In genomic region chr6:79233611-79234149, GRCh38 we compare ENCODE assay signal across 8 cellular contexts. TPM values are rescaled to one million over a fixed set of nuclear protein-coding genes. Genes with fewer than 3 reads are reported as not detected.
DNase-seq lines count a peak whose midpoint lies in the region; ATAC-seq and TF ChIP-seq lines count a peak whose summit lies in the region.

No MANE protein-coding gene starts in this region.

- H3K27ac Mint-ChIP-seq in endothelial cell (ENCODE audit: unreplicated experiment): peak overlapping the region; percentile 94

- peak overlapping the region; percentile 95 for H3K4me3 Mint-ChIP-seq in endothelial cell (ENCODE audit: unreplicated experiment)

- H3K4me1 Mint-ChIP-seq in endothelial cell (ENCODE audit: unreplicated experiment): peaks cover 15% of the 10 kb centered on the region

- peak; percentile 89 for DNase-seq in Caki2 (ENCODE audit: low read depth)
- peak; percentile 76 for DNase-seq in HT-29 (ENCODE audit: low spot score)
- peak; percentile 91 for DNase-seq in NOMO-1 treated with DMSO at 0.1 percent for 48 hours (lab: John Stamatoyannopoulos, UW; ENCODE audit: unreplicated experiment)
- DNase-seq in activated CD8-positive, alpha-beta memory T cell treated with anti-CD3 and anti-CD28 coated beads, Interleukin-2, amount 50 U/mL, for 24 hours (ENCODE audit: extremely low read depth): peak; percentile 39
- DNase-seq in endothelial cell (ENCODE audit: low spot score): peak; percentile 87
- peak; percentile 86 for DNase-seq in midbrain (lab: John Stamatoyannopoulos, UW)
- peak; percentile 66 to 68 for DNase-seq in stimulated activated CD8-positive, alpha-beta memory T cell treated with anti-CD3 and anti-CD28 coated beads, Interleukin-15, amount 100 ng/mL, for 48 hours (ENCODE audit: low read depth in 2 of 2)

- no peaks in the 10 kb centered on the region for H3K36me3 Mint-ChIP-seq in endothelial cell (ENCODE audit: low read depth, unreplicated experiment)

- TF ChIP-seq CTCF in endothelial cell (IDR thresholded peaks at IDR 0.05; ENCODE audit: unreplicated experiment): no peak

- peak; percentile 66 for ATAC-seq in GM21360 (IDR thresholded peaks at IDR 0.05; ENCODE audit: unreplicated experiment)

- H3K27me3 Mint-ChIP-seq in endothelial cell (ENCODE audit: unreplicated experiment): peaks cover 3% of the 10 kb centered on the region

- in situ Hi-C loops in Caki2 (cut with HindIII; ENCODE audit: low pct_unique_long_range_greater_than_20kb, low sequenced_read_pairs): no loop called here

- no peaks in the 10 kb centered on the region for H3K9me3 Mint-ChIP-seq in endothelial cell (ENCODE audit: unreplicated experiment)

RNA-seq across cellular contexts. Expression of gene HMGN3, which starts 0.8 kb away (rescaled TPM):
- 95.3 and 136 TPM in 2 replicates for total RNA-seq in Caki2 (2014; rRNA removed; shearing (Covaris generic); ENCODE audit: low replicate concordance)
- total RNA-seq in HT-29 (2014; rRNA removed; shearing (Covaris generic)): 36.0 and 48.8 TPM in 2 replicates
- 98.2 TPM for total RNA-seq in endothelial cell (ENCODE audit: unreplicated experiment)

Comparison
In these comparisons a context has a peak if more than half of its experiments do, and no peak if none do; other contexts are left out.
1. Peak in every context shown above with its lines: DNase-seq and ATAC-seq.
2. DNase-seq: peak in every context shown above with its lines; median percentile 91 in NOMO-1 treated with DMSO at 0.1 percent for 48 hours; 89 in Caki2; 87 in endothelial cell; 86 in midbrain; 76 in HT-29; 67 in stimulated activated CD8-positive, alpha-beta memory T cell treated with anti-CD3 and anti-CD28 coated beads, Interleukin-15, amount 100 ng/mL, for 48 hours; 39 in activated CD8-positive, alpha-beta memory T cell treated with anti-CD3 and anti-CD28 coated beads, Interleukin-2, amount 50 U/mL, for 24 hours.